1 cellular context compared by ENCODE assay signal in genomic region chr2:212359425-212360067, GRCh38.
TF ChIP-seq lines count a peak whose summit lies in the region.

No MANE protein-coding gene starts in this region.

TF ChIP-seq in HepG2, 621 proteins besides CTCF, POLR2A, EP300 and RAD21 (continued from another document and continues in another):
- TF ChIP-seq FOXO4 (CRISPR knock-in tag; conservative IDR thresholded peaks at IDR 0.05) (no peak), ZNF614 (CRISPR knock-in tag; IDR thresholded peaks at IDR 0.05; ENCODE audit: borderline replicate concordance) (peak; percentile 81; the same call in 1 of the 2 replicates), AGO1 (IDR thresholded peaks at IDR 0.05; ENCODE audit: low read depth, low read length, poor library complexity, severe bottlenecking) (no peak), ZNF326 (CRISPR knock-in tag; IDR thresholded peaks at IDR 0.05; ENCODE audit: borderline replicate concordance) (no peak), PHB2 (IDR thresholded peaks at IDR 0.05; ENCODE audit: partially characterized antibody) (no peak), TFDP1 (CRISPR knock-in tag; IDR thresholded peaks at IDR 0.05; ENCODE audit: borderline replicate concordance) (no peak), ATF4 (CRISPR knock-in tag; IDR thresholded peaks at IDR 0.05) (no peak), BCL6 (CRISPR knock-in tag; IDR thresholded peaks at IDR 0.05) (peak; percentile 81), NFIC (IDR thresholded peaks at IDR 0.05; ENCODE audit: low read length) (peak; percentile 72; the same call in 1 of the 2 replicates), TEAD2 (CRISPR knock-in tag; IDR thresholded peaks at IDR 0.05) (no peak), SMAD3 (CRISPR knock-in tag; IDR thresholded peaks at IDR 0.05) (no peak), ZSCAN21 (CRISPR knock-in tag; IDR thresholded peaks at IDR 0.05; ENCODE audit: borderline replicate concordance) (no peak), RXRB (CRISPR knock-in tag; IDR thresholded peaks at IDR 0.05; ENCODE audit: borderline replicate concordance) (peak; percentile 32; the same call in 1 of the 2 replicates), HDAC2 (CRISPR knock-in tag; IDR thresholded peaks at IDR 0.05) (0 out of 2 replicates have a peak, but pooled peaks have one; percentile 39), RELA (CRISPR knock-in tag; IDR thresholded peaks at IDR 0.05) (no peak), NCOA2 (CRISPR knock-in tag; IDR thresholded peaks at IDR 0.05) (peak; percentile 80), PAXIP1 (CRISPR knock-in tag; conservative IDR thresholded peaks at IDR 0.05) (peak; percentile 63), SP5 (CRISPR knock-in tag; IDR thresholded peaks at IDR 0.05; ENCODE audit: borderline replicate concordance, low read depth) (no peak; the same call in 1 of the 2 replicates), NCOR1 (IDR thresholded peaks at IDR 0.05; ENCODE audit: borderline replicate concordance, low read length) (peak; percentile 65; the same call in 1 of the 2 replicates), AFF4 (CRISPR knock-in tag; IDR thresholded peaks at IDR 0.05) (no peak), ZNF552 (CRISPR knock-in tag; IDR thresholded peaks at IDR 0.05; ENCODE audit: borderline replicate concordance) (no peak), ZKSCAN1 (IDR thresholded peaks at IDR 0.05; ENCODE audit: low read length) (no peak), SATB2 (CRISPR knock-in tag; IDR thresholded peaks at IDR 0.05) (0 out of 2 replicates have a peak, but pooled peaks have one; percentile 24), HNRNPK (IDR thresholded peaks at IDR 0.05; ENCODE audit: low read depth, low read length, poor library complexity, severe bottlenecking) (no peak), GTF2F1 (IDR thresholded peaks at IDR 0.05; ENCODE audit: low read length) (no peak), PHF20 (CRISPR knock-in tag; IDR thresholded peaks at IDR 0.05) (no peak), ZNF558 (CRISPR knock-in tag; IDR thresholded peaks at IDR 0.05; ENCODE audit: borderline replicate concordance) (no peak), ATF6 (CRISPR knock-in tag; conservative IDR thresholded peaks at IDR 0.05) (no peak), ZNF276 (CRISPR knock-in tag; IDR thresholded peaks at IDR 0.05; ENCODE audit: low read depth) (no peak), MYNN (CRISPR knock-in tag; IDR thresholded peaks at IDR 0.05; ENCODE audit: low read depth) (no peak), FOXJ3 (CRISPR knock-in tag; IDR thresholded peaks at IDR 0.05; ENCODE audit: borderline replicate concordance) (peak; percentile 85; the same call in 1 of the 2 replicates), ATAD3A (CRISPR knock-in tag; IDR thresholded peaks at IDR 0.05) (no peak)
- TF ChIP-seq, protein P1, sequence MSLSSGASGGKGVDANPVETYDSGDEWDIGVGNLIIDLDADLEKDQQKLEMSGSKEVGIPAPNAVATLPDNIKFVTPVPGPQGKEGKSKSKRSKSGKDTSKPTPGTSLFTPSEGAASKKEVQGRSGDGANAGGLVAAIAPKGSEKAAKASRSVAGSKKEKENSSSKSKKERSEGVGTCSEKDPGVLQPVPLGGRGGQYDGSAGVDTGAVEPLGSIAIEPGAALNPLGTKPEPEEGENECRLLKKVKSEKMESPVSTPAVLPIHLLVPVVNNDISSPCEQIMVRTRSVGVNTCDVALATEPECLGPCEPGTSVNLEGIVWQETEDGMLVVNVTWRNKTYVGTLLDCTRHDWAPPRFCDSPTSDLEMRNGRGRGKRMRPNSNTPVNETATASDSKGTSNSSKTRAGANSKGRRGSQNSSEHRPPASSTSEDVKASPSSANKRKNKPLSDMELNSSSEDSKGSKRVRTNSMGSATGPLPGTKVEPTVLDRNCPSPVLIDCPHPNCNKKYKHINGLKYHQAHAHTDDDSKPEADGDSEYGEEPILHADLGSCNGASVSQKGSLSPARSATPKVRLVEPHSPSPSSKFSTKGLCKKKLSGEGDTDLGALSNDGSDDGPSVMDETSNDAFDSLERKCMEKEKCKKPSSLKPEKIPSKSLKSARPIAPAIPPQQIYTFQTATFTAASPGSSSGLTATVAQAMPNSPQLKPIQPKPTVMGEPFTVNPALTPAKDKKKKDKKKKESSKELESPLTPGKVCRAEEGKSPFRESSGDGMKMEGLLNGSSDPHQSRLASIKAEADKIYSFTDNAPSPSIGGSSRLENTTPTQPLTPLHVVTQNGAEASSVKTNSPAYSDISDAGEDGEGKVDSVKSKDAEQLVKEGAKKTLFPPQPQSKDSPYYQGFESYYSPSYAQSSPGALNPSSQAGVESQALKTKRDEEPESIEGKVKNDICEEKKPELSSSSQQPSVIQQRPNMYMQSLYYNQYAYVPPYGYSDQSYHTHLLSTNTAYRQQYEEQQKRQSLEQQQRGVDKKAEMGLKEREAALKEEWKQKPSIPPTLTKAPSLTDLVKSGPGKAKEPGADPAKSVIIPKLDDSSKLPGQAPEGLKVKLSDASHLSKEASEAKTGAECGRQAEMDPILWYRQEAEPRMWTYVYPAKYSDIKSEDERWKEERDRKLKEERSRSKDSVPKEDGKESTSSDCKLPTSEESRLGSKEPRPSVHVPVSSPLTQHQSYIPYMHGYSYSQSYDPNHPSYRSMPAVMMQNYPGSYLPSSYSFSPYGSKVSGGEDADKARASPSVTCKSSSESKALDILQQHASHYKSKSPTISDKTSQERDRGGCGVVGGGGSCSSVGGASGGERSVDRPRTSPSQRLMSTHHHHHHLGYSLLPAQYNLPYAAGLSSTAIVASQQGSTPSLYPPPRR (CRISPR knock-in tag; IDR thresholded peaks at IDR 0.05; ENCODE audit: borderline replicate concordance), result peak; percentile 45; the same call in 1 of the 2 replicates
- TF ChIP-seq, protein P2, sequence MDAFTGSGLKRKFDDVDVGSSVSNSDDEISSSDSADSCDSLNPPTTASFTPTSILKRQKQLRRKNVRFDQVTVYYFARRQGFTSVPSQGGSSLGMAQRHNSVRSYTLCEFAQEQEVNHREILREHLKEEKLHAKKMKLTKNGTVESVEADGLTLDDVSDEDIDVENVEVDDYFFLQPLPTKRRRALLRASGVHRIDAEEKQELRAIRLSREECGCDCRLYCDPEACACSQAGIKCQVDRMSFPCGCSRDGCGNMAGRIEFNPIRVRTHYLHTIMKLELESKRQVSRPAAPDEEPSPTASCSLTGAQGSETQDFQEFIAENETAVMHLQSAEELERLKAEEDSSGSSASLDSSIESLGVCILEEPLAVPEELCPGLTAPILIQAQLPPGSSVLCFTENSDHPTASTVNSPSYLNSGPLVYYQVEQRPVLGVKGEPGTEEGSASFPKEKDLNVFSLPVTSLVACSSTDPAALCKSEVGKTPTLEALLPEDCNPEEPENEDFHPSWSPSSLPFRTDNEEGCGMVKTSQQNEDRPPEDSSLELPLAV (CRISPR knock-in tag; conservative IDR thresholded peaks at IDR 0.05; ENCODE audit: low read depth), result no peak
